In genomic region chr14:22978873-22979671, GRCh38 we compare ENCODE assay signal across 1 cellular context.
TF ChIP-seq lines count a peak whose summit lies in the region.

No MANE protein-coding gene starts in this region.

TF ChIP-seq in HepG2, 621 proteins besides CTCF, POLR2A, EP300 and RAD21 (continued from another document and continues in another):
- TF ChIP-seq LRRFIP1 (CRISPR knock-in tag; conservative IDR thresholded peaks at IDR 0.05) (0 out of 2 replicates have a peak, but pooled peaks have one; percentile 52), HMGXB4 (CRISPR knock-in tag; IDR thresholded peaks at IDR 0.05; ENCODE audit: borderline replicate concordance in 1 of 2, low read depth in 1 of 2) (no peak), ZNF275 (CRISPR knock-in tag; IDR thresholded peaks at IDR 0.05; ENCODE audit: borderline replicate concordance) (no peak), GZF1 (CRISPR knock-in tag; IDR thresholded peaks at IDR 0.05) (peak; percentile 85; the same call in 1 of the 2 replicates), NAIF1 (CRISPR knock-in tag; IDR thresholded peaks at IDR 0.05; ENCODE audit: borderline replicate concordance) (no peak), ZNF549 (CRISPR knock-in tag; IDR thresholded peaks at IDR 0.05) (no peak), CSRNP2 (CRISPR knock-in tag; conservative IDR thresholded peaks at IDR 0.05; ENCODE audit: low read depth) (no peak), ZBTB10 (CRISPR knock-in tag; IDR thresholded peaks at IDR 0.05; ENCODE audit: borderline replicate concordance) (no peak), ZFX (CRISPR knock-in tag; IDR thresholded peaks at IDR 0.05; ENCODE audit: low read depth) (peak; percentile 89), RFX3 (CRISPR knock-in tag; IDR thresholded peaks at IDR 0.05) (no peak), MIER2 (CRISPR knock-in tag; IDR thresholded peaks at IDR 0.05) (no peak), SNAI1 (CRISPR knock-in tag; IDR thresholded peaks at IDR 0.05; ENCODE audit: borderline replicate concordance) (no peak), ZNF570 (CRISPR knock-in tag; IDR thresholded peaks at IDR 0.05; ENCODE audit: borderline replicate concordance) (no peak), FUBP1 (CRISPR knock-in tag; IDR thresholded peaks at IDR 0.05; ENCODE audit: borderline replicate concordance) (no peak), ZNF431 (CRISPR knock-in tag; IDR thresholded peaks at IDR 0.05; ENCODE audit: borderline replicate concordance, low read depth) (no peak), ZBTB39 (CRISPR knock-in tag; IDR thresholded peaks at IDR 0.05) (no peak), GMEB1 (CRISPR knock-in tag; IDR thresholded peaks at IDR 0.05; ENCODE audit: borderline replicate concordance) (0 out of 2 replicates have a peak, but pooled peaks have one; percentile 20), HIVEP1 (CRISPR knock-in tag; IDR thresholded peaks at IDR 0.05) (no peak), SMAD1 (CRISPR knock-in tag; IDR thresholded peaks at IDR 0.05; ENCODE audit: borderline replicate concordance, low read depth) (0 out of 2 replicates have a peak, but pooled peaks have one; percentile 45), ZNF180 (CRISPR knock-in tag; IDR thresholded peaks at IDR 0.05; ENCODE audit: borderline replicate concordance, low read depth) (no peak), ZNF776 (CRISPR knock-in tag; IDR thresholded peaks at IDR 0.05) (no peak), MAFK (conservative IDR thresholded peaks at IDR 0.05 in 1 of 2, IDR thresholded peaks at IDR 0.05 in 1 of 2; ENCODE audit: low read length in 2 of 2) (no peak), E2F5 (CRISPR knock-in tag; conservative IDR thresholded peaks at IDR 0.05) (0 out of 2 replicates have a peak, but pooled peaks have one; percentile 62), AKNA (CRISPR knock-in tag; IDR thresholded peaks at IDR 0.05; ENCODE audit: borderline replicate concordance) (no peak), TCF7 (IDR thresholded peaks at IDR 0.05; ENCODE audit: low read depth) (no peak), ZNF460 (CRISPR knock-in tag; IDR thresholded peaks at IDR 0.05; ENCODE audit: borderline replicate concordance) (no peak), ZNF7 (CRISPR knock-in tag; IDR thresholded peaks at IDR 0.05) (no peak), ARNT2 (CRISPR knock-in tag; IDR thresholded peaks at IDR 0.05; ENCODE audit: low read depth) (no peak), AKAP8 (CRISPR knock-in tag; IDR thresholded peaks at IDR 0.05) (0 out of 2 replicates have a peak, but pooled peaks have one; percentile 8), SRF (IDR thresholded peaks at IDR 0.05; ENCODE audit: low read depth, low read length) (no peak), ZNF644 (CRISPR knock-in tag; IDR thresholded peaks at IDR 0.05; ENCODE audit: low read depth) (peak; percentile 58; the same call in 1 of the 2 replicates), ZNF777 (CRISPR knock-in tag; IDR thresholded peaks at IDR 0.05) (no peak), NCOA2 (CRISPR knock-in tag; IDR thresholded peaks at IDR 0.05) (no peak; the same call in 1 of the 2 replicates), ZNF850 (CRISPR knock-in tag; conservative IDR thresholded peaks at IDR 0.05) (no peak)
